In genomic region chrX:22184096-22184495, GRCh38 we compare ENCODE assay signal across 25 cellular contexts.
DNase-seq lines count a peak whose midpoint lies in the region; ATAC-seq, FAIRE-seq and TF ChIP-seq lines count a peak whose summit lies in the region.
"Had no signal": no experiment of that assay in that cellular context is flagged by ENCODE, and none has a peak within 500 bp of the region (broad histone marks: within the 10 kb centered on the region; RNA-seq: fewer than 3 reads in every experiment).

No MANE protein-coding gene starts in this region.

- ATAC-seq in A549 (no peak), HG03095 (IDR thresholded peaks at IDR 0.05; ENCODE audit: unreplicated experiment) (no peak)
- ATAC-seq: GM12878 had no signal

- no peaks in the 10 kb centered on the region for H3K4me1 ChIP-seq in A549
- H3K4me1 ChIP-seq: BE2C had no signal

- WGBS in A549 (ENCODE audit: missing lambda C conversion rate), result 19% methylated on average over 2 of the region's 2 CpGs

- POLR2A ChIA-PET in A549 (lab: Yijun Ruan, JAX), result no interaction called here

- H3K9me3 Mint-ChIP-seq in mesothelial cell of epicardium (peaks cover 22% of the 10 kb centered on the region), chondrocyte (ENCODE audit: low read depth) (peaks cover 22% of the 10 kb centered on the region)

- FAIRE-seq in A549 (lab: Jason Lieb, UNC), result peak; percentile 28
- FAIRE-seq: GM12878, GM12892, GM18507 had no signal

- H3K36me3 Mint-ChIP-seq in mesothelial cell of epicardium (peaks cover 11% of the 10 kb centered on the region), chondrocyte (ENCODE audit: low read depth) (peaks cover 4% of the 10 kb centered on the region)
- H3K36me3 Mint-ChIP-seq: CD14-positive monocyte; CD4-positive, alpha-beta memory T cell; CD4-positive, CD25-positive, alpha-beta regulatory T cell; CD8-positive, alpha-beta memory T cell had no signal

- H3K27ac ChIP-seq in A549, result no peak overlapping the region
- H3K27ac ChIP-seq: 22Rv1, BLaER1 had no signal

- TF ChIP-seq EP300 in A549 (IDR thresholded peaks at IDR 0.05), result no peak

- TF ChIP-seq POLR2A in A549 (IDR thresholded peaks at IDR 0.05; ENCODE audit: low read length), result no peak

- H3K4me3 Mint-ChIP-seq in mesothelial cell of epicardium, result no peak overlapping the region
- no peak overlapping the region for H3K4me3 Mint-ChIP-seq in chondrocyte (ENCODE audit: unreplicated experiment)
- H3K4me3 Mint-ChIP-seq: CD14-positive monocyte; CD4-positive, alpha-beta memory T cell; CD8-positive, alpha-beta memory T cell had no signal

- TF ChIP-seq CTCF in A549 (IDR thresholded peaks at IDR 0.05), result no peak
- no peak for TF ChIP-seq CTCF in mesothelial cell of epicardium (IDR thresholded peaks at IDR 0.05; ENCODE audit: unreplicated experiment)
- no peak for TF ChIP-seq CTCF in chondrocyte (IDR thresholded peaks at IDR 0.05)

- DNase-seq in A549 (ENCODE audit: low read depth in 1 of 2, low spot score in 1 of 2) (no peak), dermis blood vessel endothelial cell (peak; percentile 56), mesothelial cell of epicardium (ENCODE audit: low spot score in 2 of 2, unreplicated experiment in 2 of 2) (no peak), chondrocyte (ENCODE audit: low spot score) (no peak)
- DNase-seq: ACHN; BE2C; C1 segment of cervical spinal cord; CD4-positive, alpha-beta memory T cell; CD4-positive, CD25-positive, alpha-beta regulatory T cell; CD8-positive, alpha-beta memory T cell; COR-L47; DMS 273 treated with DMSO at 0.1 percent for 48 hours; DMS153; DMS53; DMS79; DND-41; EL; GDM1 had no signal

- peaks cover 38% of the 10 kb centered on the region for H3K4me1 Mint-ChIP-seq in mesothelial cell of epicardium
- H3K4me1 Mint-ChIP-seq in chondrocyte (ENCODE audit: low read depth), result peaks cover 8% of the 10 kb centered on the region
- H3K4me1 Mint-ChIP-seq: CD14-positive monocyte; CD4-positive, alpha-beta memory T cell; CD4-positive, CD25-positive, alpha-beta regulatory T cell; CD8-positive, alpha-beta memory T cell had no signal

- no peaks in the 10 kb centered on the region for H3K9me3 ChIP-seq in A549
- H3K9me3 ChIP-seq: BE2C had no signal

- CTCF ChIA-PET in A549 (lab: Yijun Ruan, JAX), result no interaction called here

- TF ChIP-seq RAD21 in A549 (conservative IDR thresholded peaks at IDR 0.05 in 1 of 2, IDR thresholded peaks at IDR 0.05 in 1 of 2), result no peak

- H3K4me3 ChIP-seq in A549, result no peak overlapping the region
- H3K4me3 ChIP-seq: BLaER1, GM12878 had no signal

- H3K27me3 Mint-ChIP-seq in mesothelial cell of epicardium (ENCODE audit: low read depth), result no peaks in the 10 kb centered on the region
- H3K27me3 Mint-ChIP-seq in chondrocyte (ENCODE audit: low read depth), result no peaks in the 10 kb centered on the region
- H3K27me3 Mint-ChIP-seq: CD4-positive, alpha-beta memory T cell; CD4-positive, CD25-positive, alpha-beta regulatory T cell had no signal

- H3K27ac Mint-ChIP-seq in mesothelial cell of epicardium, result peak overlapping the region; percentile 17
- no peak overlapping the region for H3K27ac Mint-ChIP-seq in chondrocyte (ENCODE audit: unreplicated experiment)
- H3K27ac Mint-ChIP-seq: CD14-positive monocyte; CD4-positive, alpha-beta memory T cell; CD4-positive, CD25-positive, alpha-beta regulatory T cell; CD8-positive, alpha-beta memory T cell had no signal

- H3K4me2 ChIP-seq in A549, result no peak overlapping the region
- H3K4me2 ChIP-seq: BLaER1 had no signal

TF ChIP-seq in A549, 52 proteins besides CTCF, POLR2A, EP300 and RAD21:
- TF ChIP-seq POLR2AphosphoS2 (conservative IDR thresholded peaks at IDR 0.05; ENCODE audit: low read length) (no peak), HOXB13 (CRISPR knock-in tag; IDR thresholded peaks at IDR 0.05; ENCODE audit: low read depth) (no peak), CBX2 (IDR thresholded peaks at IDR 0.05; ENCODE audit: borderline replicate concordance, low read depth) (no peak), NPAS2 (CRISPR knock-in tag; IDR thresholded peaks at IDR 0.05; ENCODE audit: borderline replicate concordance) (no peak), SMC3 (IDR thresholded peaks at IDR 0.05) (no peak), PBX3 (IDR thresholded peaks at IDR 0.05) (no peak)
- TF ChIP-seq, protein P1, sequence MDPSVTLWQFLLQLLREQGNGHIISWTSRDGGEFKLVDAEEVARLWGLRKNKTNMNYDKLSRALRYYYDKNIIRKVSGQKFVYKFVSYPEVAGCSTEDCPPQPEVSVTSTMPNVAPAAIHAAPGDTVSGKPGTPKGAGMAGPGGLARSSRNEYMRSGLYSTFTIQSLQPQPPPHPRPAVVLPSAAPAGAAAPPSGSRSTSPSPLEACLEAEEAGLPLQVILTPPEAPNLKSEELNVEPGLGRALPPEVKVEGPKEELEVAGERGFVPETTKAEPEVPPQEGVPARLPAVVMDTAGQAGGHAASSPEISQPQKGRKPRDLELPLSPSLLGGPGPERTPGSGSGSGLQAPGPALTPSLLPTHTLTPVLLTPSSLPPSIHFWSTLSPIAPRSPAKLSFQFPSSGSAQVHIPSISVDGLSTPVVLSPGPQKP (IDR thresholded peaks at IDR 0.05; ENCODE audit: low read depth, low read length), result no peak
- TF ChIP-seq, protein P2, sequence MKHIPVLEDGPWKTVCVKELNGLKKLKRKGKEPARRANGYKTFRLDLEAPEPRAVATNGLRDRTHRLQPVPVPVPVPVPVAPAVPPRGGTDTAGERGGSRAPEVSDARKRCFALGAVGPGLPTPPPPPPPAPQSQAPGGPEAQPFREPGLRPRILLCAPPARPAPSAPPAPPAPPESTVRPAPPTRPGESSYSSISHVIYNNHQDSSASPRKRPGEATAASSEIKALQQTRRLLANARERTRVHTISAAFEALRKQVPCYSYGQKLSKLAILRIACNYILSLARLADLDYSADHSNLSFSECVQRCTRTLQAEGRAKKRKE (CRISPR knock-in tag; IDR thresholded peaks at IDR 0.05; ENCODE audit: low read depth), result no peak
